In the genomic region with DNA sequence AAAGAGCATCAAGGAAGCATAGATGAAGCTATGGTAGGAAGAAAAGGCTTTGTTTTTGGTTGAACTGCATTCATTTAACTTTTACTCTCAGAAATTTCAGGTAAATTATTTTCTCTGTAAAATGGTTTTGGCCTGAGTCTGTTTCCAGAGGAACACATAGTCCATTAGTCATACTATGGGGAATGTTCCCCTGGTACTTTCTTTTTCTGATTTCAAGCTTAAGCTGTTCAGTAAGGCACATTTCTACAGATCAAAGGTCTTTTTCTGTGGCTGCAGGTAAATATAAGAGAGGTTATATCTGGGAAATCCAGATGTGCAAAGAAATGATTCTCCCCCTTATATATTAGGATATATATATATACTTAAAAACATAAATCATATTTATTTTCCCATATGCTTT, we compare ENCODE assay signal across 18 cellular contexts.
"Had no signal": no experiment of that assay in that cellular context is flagged by ENCODE, and none has a peak within 500 bp of the region (broad histone marks: within the 10 kb centered on the region; RNA-seq: fewer than 3 reads in every experiment).

No MANE protein-coding gene starts in this region.

- H3K4me1 ChIP-seq: ascending aorta, upper lobe of right lung had no signal

- H3K36me3 ChIP-seq: ascending aorta, upper lobe of right lung had no signal

- H3K9me3 ChIP-seq: ascending aorta had no signal

- H3K4me3 ChIP-seq: ascending aorta, lung, upper lobe of right lung had no signal

- DNase-seq: activated B cell treated with CpG ODN at 0.5 μM for 24 hours; activated CD4-positive, alpha-beta T cell treated with anti-CD3 and anti-CD28 coated beads, Interleukin-2, amount 10 ng/mL, durations not matched to agents 24 days and 14 days; activated CD8-positive, alpha-beta T cell treated with anti-CD3 and anti-CD28 coated beads for 36 hours; activated naive CD4-positive, alpha-beta T cell; activated naive CD8-positive, alpha-beta T cell treated with anti-CD3 and anti-CD28 coated beads, Interleukin-2, amount 50 U/mL, for 24 hours; activated T-cell treated with anti-CD3 and anti-CD28 coated beads, Interleukin-2, amount 50 U/mL, for 1 hour; effector CD8-positive, alpha-beta T cell; midbrain; occipital lobe; posterior cingulate gyrus; retina; stimulated activated CD4-positive, alpha-beta T cell treated with anti-CD3 and anti-CD28 coated beads, Interleukin-12 subunit alpha, Interleukin-12 subunit beta, amount 100 ng/mL, for 4 hours; stimulated activated CD4-positive, alpha-beta T cell treated with anti-CD3 and anti-CD28 coated beads, Interleukin-1b, Interleukin-23, amount 100 ng/mL, for 48 hours; stimulated activated CD8-positive, alpha-beta memory T cell treated with anti-CD3 and anti-CD28 coated beads, Interleukin-4, amount 100 ng/mL, for 48 hours; stimulated activated naive CD4-positive, alpha-beta T cell; upper lobe of right lung had no signal

- H3K27ac ChIP-seq: ascending aorta, upper lobe of right lung had no signal

- H3K27me3 ChIP-seq: ascending aorta, upper lobe of right lung had no signal
